ENCODE assay signal across 12 cellular contexts in genomic region chr2:233501198-233502076, GRCh38.
DNase-seq lines count a peak whose midpoint lies in the region; ATAC-seq, FAIRE-seq and TF ChIP-seq lines count a peak whose summit lies in the region.
"Had no signal": no experiment of that assay in that cellular context is flagged by ENCODE, and none has a peak within 500 bp of the region (broad histone marks: within the 10 kb centered on the region; RNA-seq: fewer than 3 reads in every experiment).

No MANE protein-coding gene starts in this region.

- peaks cover 81% of the 10 kb centered on the region for H3K36me3 ChIP-seq in adipocyte (ENCODE audit: control insufficient read depth, insufficient read depth, low read length, severe bottlenecking)

- no peaks in the 10 kb centered on the region for H3K27me3 ChIP-seq in adipocyte (replicated peaks; ENCODE audit: control insufficient read depth, insufficient read depth, low read length)

- H3K9me3 ChIP-seq in adipocyte (ENCODE audit: control insufficient read depth, low read length), result peaks cover 25% of the 10 kb centered on the region

- H3K4me1 ChIP-seq in adipocyte (ENCODE audit: control insufficient read depth, insufficient read depth, low read length), result no peaks in the 10 kb centered on the region

- peaks cover 20% of the 10 kb centered on the region for H3K36me3 Mint-ChIP-seq in glutamatergic neuron (ENCODE audit: unreplicated experiment)

- FAIRE-seq in GM12891 (lab: Jason Lieb, UNC), result peak; percentile 71
- FAIRE-seq in H54 (lab: Jason Lieb, UNC), result peak; percentile 88

- no peak for DNase-seq in GM12891 (ENCODE audit: insufficient read length, low spot score)
- DNase-seq in H54 (ENCODE audit: insufficient read length, low spot score), result no peak
- DNase-seq in adipocyte (ENCODE audit: low read depth), result peak; percentile 12
- peak; percentile 47 for DNase-seq in myocyte (ENCODE audit: low read depth)
- no peak for DNase-seq in glutamatergic neuron
- DNase-seq: dermis blood vessel endothelial cell; NCI-H1417 treated with DMSO at 0.1 percent for 48 hours; NK-92 treated with Interleukin-12 subunit alpha and Interleukin-12 subunit beta, amount 100 ng/mL, for 24 hours had no signal

- ATAC-seq in HG03097 (IDR thresholded peaks at IDR 0.05; ENCODE audit: low FRiP score, unreplicated experiment), result no peak
- no peak for ATAC-seq in GM18907 (IDR thresholded peaks at IDR 0.05; ENCODE audit: unreplicated experiment)

- H3K4me3 Mint-ChIP-seq in glutamatergic neuron (ENCODE audit: unreplicated experiment), result no peak overlapping the region
- H3K4me3 Mint-ChIP-seq: T-helper 2 cell treated with Interferon-gamma antibody and Interleukin-4, amounts not matched to agents 5 μg/mL and 100 μg/mL, for 36 hours had no signal

- peaks cover 1% of the 10 kb centered on the region for H3K9me3 Mint-ChIP-seq in glutamatergic neuron (ENCODE audit: unreplicated experiment)

- peaks cover 4% of the 10 kb centered on the region for H3K27me3 Mint-ChIP-seq in glutamatergic neuron (ENCODE audit: unreplicated experiment)

- no peak for TF ChIP-seq CTCF in glutamatergic neuron (IDR thresholded peaks at IDR 0.05; ENCODE audit: partially characterized antibody, unreplicated experiment)

- H3K4me1 Mint-ChIP-seq in glutamatergic neuron (ENCODE audit: low read depth, unreplicated experiment), result no peaks in the 10 kb centered on the region

- H3K9ac ChIP-seq in adipocyte (ENCODE audit: low read length), result no peak overlapping the region

- H3K4me3 ChIP-seq in adipocyte (ENCODE audit: low read length), result no peak overlapping the region
- H3K4me3 ChIP-seq: skin epidermis had no signal

- no peak overlapping the region for H3K27ac Mint-ChIP-seq in glutamatergic neuron (ENCODE audit: unreplicated experiment)
- H3K27ac Mint-ChIP-seq: T-helper 2 cell treated with Interferon-gamma antibody and Interleukin-4, amounts not matched to agents 5 μg/mL and 100 μg/mL, for 36 hours had no signal

- TF ChIP-seq POLR2A in GM12891 (IDR thresholded peaks at IDR 0.05; ENCODE audit: low read depth, low read length) (no peak), H54 (IDR thresholded peaks at IDR 0.05; ENCODE audit: low read depth, low read length) (no peak)

TF ChIP-seq in GM12891, 5 proteins besides CTCF, POLR2A, EP300 and RAD21:
- TF ChIP-seq POU2F2 (IDR thresholded peaks at IDR 0.05; ENCODE audit: low read depth, low read length) (no peak), SPI1 (IDR thresholded peaks at IDR 0.05; ENCODE audit: low read depth, low read length) (no peak), TAF1 (IDR thresholded peaks at IDR 0.05; ENCODE audit: low read depth, low read length) (no peak), PAX5 (IDR thresholded peaks at IDR 0.05; ENCODE audit: insufficient read depth, low read length, severe bottlenecking) (no peak), POLR2AphosphoS5 (IDR thresholded peaks at IDR 0.05; ENCODE audit: low read depth, low read length) (no peak)

Comparison
In these comparisons a context has a peak if more than half of its experiments do, and no peak if none do; other contexts are left out.
1. DNase-seq: peak in adipocyte (single experiment) and myocyte (single experiment); none in GM12891 (single experiment), H54 (single experiment) and glutamatergic neuron (single experiment).